Comparison of ENCODE assay signal across 1 cellular context in the genomic region with DNA sequence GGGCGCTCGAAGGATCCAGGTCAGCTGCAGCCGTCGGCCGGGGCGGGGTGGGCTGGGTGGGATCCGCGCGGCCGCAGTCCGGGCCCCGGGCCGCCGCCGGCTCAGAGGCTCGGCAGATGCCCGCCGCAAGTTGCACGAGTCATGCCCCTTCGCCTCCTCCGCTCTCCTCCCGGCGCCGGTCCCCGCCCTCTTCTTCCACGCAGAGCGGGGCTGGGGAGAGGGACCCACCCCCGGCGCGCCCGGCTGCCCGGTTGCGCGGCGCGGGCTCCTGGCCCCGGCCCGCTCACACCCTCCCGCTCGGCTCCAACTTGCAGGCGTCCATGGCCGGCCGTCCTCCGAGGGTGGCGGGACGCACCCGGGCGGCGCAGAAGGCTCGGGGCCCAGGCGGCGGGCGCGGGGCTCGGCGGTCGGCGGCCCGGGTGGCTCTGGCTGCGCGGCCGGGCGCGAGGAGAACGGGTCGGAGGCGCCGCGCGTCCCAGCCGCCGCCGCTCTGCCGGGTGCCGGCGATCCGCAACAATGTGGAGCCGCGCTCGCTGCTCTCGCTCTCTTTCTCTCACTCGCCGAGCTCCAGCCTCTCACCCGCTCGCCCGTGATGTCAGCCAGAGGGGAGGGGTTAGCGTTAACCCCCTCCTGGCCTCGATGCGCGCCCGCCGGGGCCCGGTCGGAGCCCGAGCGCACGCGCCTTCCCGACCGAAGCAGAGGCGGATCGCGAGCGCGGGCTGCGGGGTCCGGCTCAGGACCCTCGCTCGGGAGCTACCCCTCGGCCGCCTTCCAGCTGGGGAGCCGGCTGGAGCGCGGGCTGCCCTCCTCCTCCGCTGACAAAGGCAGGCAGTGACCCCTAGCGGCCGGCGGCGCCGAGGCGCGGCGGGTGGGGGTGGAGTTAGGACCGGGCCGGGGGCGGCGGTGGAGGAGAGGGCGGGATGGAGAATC.
TF ChIP-seq lines count a peak whose summit lies in the region.

A gene with protein sequence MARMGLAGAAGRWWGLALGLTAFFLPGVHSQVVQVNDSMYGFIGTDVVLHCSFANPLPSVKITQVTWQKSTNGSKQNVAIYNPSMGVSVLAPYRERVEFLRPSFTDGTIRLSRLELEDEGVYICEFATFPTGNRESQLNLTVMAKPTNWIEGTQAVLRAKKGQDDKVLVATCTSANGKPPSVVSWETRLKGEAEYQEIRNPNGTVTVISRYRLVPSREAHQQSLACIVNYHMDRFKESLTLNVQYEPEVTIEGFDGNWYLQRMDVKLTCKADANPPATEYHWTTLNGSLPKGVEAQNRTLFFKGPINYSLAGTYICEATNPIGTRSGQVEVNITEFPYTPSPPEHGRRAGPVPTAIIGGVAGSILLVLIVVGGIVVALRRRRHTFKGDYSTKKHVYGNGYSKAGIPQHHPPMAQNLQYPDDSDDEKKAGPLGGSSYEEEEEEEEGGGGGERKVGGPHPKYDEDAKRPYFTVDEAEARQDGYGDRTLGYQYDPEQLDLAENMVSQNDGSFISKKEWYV (minus strand): TSS at position 550 of the 930 bp plus-strand sequence. CDS start 647 bp downstream, outside the sequence.

TF ChIP-seq in endothelial cell of umbilical vein, 7 proteins besides CTCF, POLR2A, EP300 and RAD21 (continued from another document):
- no peak for TF ChIP-seq JUN (IDR thresholded peaks at IDR 0.05; ENCODE audit: borderline replicate concordance, insufficient read depth, insufficient read length, low read depth)
- TF ChIP-seq FOS (IDR thresholded peaks at IDR 0.05; ENCODE audit: borderline replicate concordance, insufficient read depth, low read length), result no peak
- TF ChIP-seq MYC (IDR thresholded peaks at IDR 0.05; ENCODE audit: low read depth, low read length), result no peak
TF ChIP-seq in endothelial cell of umbilical vein: peak in this region for 1.
